Comparison of ENCODE assay signal across 8 cellular contexts in the genomic region with DNA sequence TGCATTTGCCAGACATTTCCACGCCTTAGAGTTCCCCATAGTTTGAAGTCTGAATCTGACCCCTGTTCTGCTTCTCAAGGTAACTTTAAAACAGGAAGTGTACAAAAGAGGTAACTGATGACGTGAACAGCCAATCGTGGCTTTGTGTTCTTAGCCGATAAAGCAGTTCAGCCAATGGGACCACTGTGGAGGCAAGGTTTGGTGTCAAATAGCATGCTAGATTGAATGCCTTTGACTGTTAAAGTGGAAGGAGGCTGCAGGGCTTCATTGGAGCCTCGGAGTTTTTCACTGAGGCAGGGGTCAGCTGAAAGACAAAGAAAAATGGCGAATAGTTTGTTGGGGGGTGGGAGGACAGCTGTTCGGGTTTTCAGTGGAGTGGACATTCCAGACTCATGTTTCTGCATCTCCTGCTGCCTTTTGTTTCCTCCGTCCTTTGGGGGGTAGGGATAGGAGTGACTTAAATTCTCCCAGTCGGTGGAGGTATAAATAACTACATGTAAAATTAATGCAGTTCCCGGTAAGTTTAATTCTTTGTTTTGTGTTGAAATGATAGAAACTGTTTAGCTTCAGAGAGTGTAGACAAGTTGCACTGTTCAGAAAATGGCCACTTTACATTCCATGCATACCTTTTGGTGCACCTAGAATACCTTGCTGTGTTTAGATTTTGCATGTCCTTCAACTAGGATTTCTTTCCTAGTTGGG. TPM values are rescaled to one million over a fixed set of nuclear protein-coding genes. Genes with fewer than 3 reads are reported as not detected.
DNase-seq lines count a peak whose midpoint lies in the region; FAIRE-seq and TF ChIP-seq lines count a peak whose summit lies in the region.

No MANE protein-coding gene starts in this region.

- no peaks in the 10 kb centered on the region for H3K79me1 ChIP-seq in H9 (ENCODE audit: insufficient read depth, low read depth, low read length, poor library complexity, severe bottlenecking)

- H3K27me3 ChIP-seq in H9 (ENCODE audit: insufficient read depth, low read length) (no peaks in the 10 kb centered on the region), MG63 (no peaks in the 10 kb centered on the region)

- H2BK5ac ChIP-seq in H9 (ENCODE audit: insufficient read length, low read length), result peak overlapping the region; percentile 60

- peak overlapping the region; percentile 99 to 100 (median 100) for H3K27ac Mint-ChIP-seq in H9
- peak overlapping the region; percentile 88 for H3K27ac Mint-ChIP-seq in activated naive CD8-positive, alpha-beta T cell

- peaks cover 5% of the 10 kb centered on the region for H3K23me2 ChIP-seq in H9 (ENCODE audit: insufficient read length, low read depth, low read length, poor library complexity, severe bottlenecking)

- H3K18ac ChIP-seq in H9 (ENCODE audit: insufficient read length, low read depth, low read length), result peak overlapping the region; percentile 78

- TF ChIP-seq CTCF in H9 (conservative IDR thresholded peaks at IDR 0.05), result no peak

- no peak overlapping the region for H2BK120ac ChIP-seq in H9 (ENCODE audit: low read depth, low read length, poor library complexity, severe bottlenecking)

- H3K4me3 ChIP-seq in MG63, result peak overlapping the region; percentile 55

- no peak overlapping the region for H4K8ac ChIP-seq in H9 (replicated peaks; ENCODE audit: insufficient read length, low read depth, low read length)

- no peak overlapping the region; the same call in 1 of the 2 replicates for H3K4ac ChIP-seq in H9 (ENCODE audit: low read depth, low read length)

- H4K20me1 ChIP-seq in H9 (ENCODE audit: control insufficient read depth, insufficient read depth, insufficient read length), result no peaks in the 10 kb centered on the region

- peaks cover 2 to 11% (median 11%) of the 10 kb centered on the region in 3 experiments; a peak in 6 of 7 replicates for H3K36me3 Mint-ChIP-seq in H9 (ENCODE audit: insufficient read depth in 1 of 3, low read depth in 3 of 3)
- H3K36me3 Mint-ChIP-seq in activated naive CD8-positive, alpha-beta T cell, result peaks cover 4% of the 10 kb centered on the region

- peak overlapping the region; percentile 70 for H3K4me2 ChIP-seq in H9 (ENCODE audit: insufficient read depth, insufficient read length, low read length)

- H3T11ph ChIP-seq in H9 (ENCODE audit: low read length), result peak overlapping the region; percentile 0

- H4K5ac ChIP-seq in H9 (ENCODE audit: insufficient read length, low read depth, low read length), result peak overlapping the region; percentile 10

- H3K9me3 ChIP-seq in H9 (ENCODE audit: control insufficient read depth, low read depth, low read length), result no peaks in the 10 kb centered on the region
- H3K9me3 ChIP-seq in MG63, result no peaks in the 10 kb centered on the region

- H3K4me1 Mint-ChIP-seq in H9, result peaks cover 40 to 44% of the 10 kb centered on the region in 2 experiments
- peaks cover 64% of the 10 kb centered on the region for H3K4me1 Mint-ChIP-seq in activated naive CD8-positive, alpha-beta T cell (ENCODE audit: low read depth)

- no peak overlapping the region for H2AK5ac ChIP-seq in H9 (ENCODE audit: insufficient read length, low read length)

- FAIRE-seq in G401.6 (lab: Jason Lieb, UNC), result peak; percentile 97

- peaks cover 27% of the 10 kb centered on the region; the same call in 1 of the 2 replicates for H3K79me2 ChIP-seq in H9 (ENCODE audit: insufficient read depth, low read length)

- H3K36me3 ChIP-seq in MG63, result peaks cover 5% of the 10 kb centered on the region

- peak; percentile 93 for DNase-seq in H9
- peak; percentile 82 for DNase-seq in MG63
- peak; percentile 95 for DNase-seq in SK-N-DZ (ENCODE audit: low spot score)
- peak; percentile 91 for DNase-seq in glomerular visceral epithelial cell (ENCODE audit: extremely low spot score)
- DNase-seq in occipital lobe (lab: John Stamatoyannopoulos, UW), result peak; percentile 88

- H4K91ac ChIP-seq in H9 (ENCODE audit: insufficient read length, low read depth, low read length), result no peak overlapping the region

- peak overlapping the region; percentile 79 for H3K9ac ChIP-seq in H9 (ENCODE audit: extremely low read depth, insufficient read length, low read length)

- peak overlapping the region; percentile 97 for H2AFZ ChIP-seq in H9 (ENCODE audit: low read length)

- H3K9me3 Mint-ChIP-seq in H9, result no peaks in the 10 kb centered on the region
- H3K9me3 Mint-ChIP-seq in activated naive CD8-positive, alpha-beta T cell (ENCODE audit: low read depth), result no peaks in the 10 kb centered on the region

- peaks cover 10% of the 10 kb centered on the region for H3K4me1 ChIP-seq in H9 (ENCODE audit: insufficient read depth, low read length)

- H3K23ac ChIP-seq in H9 (ENCODE audit: insufficient read length, low read depth, low read length), result no peak overlapping the region

- H3K4me3 Mint-ChIP-seq in H9, result peak overlapping the region; percentile 93 to 94
- peak overlapping the region; percentile 94 for H3K4me3 Mint-ChIP-seq in activated naive CD8-positive, alpha-beta T cell

- no CpG with 5 or more reads among the region's 10 CpGs for WGBS in H9 (ENCODE audit: extremely low coverage, insufficient read length, low lambda C conversion rate)

- no peak overlapping the region for H2BK12ac ChIP-seq in H9 (ENCODE audit: insufficient read length, low read depth, low read length)

- peak overlapping the region; percentile 75 for H3K27ac ChIP-seq in H9 (ENCODE audit: insufficient read length, low read depth, low read length)
- H3K27ac ChIP-seq in temporal lobe (ENCODE audit: low read depth, low read length), result peak overlapping the region; percentile 10

- no peaks in the 10 kb centered on the region for H3K27me3 Mint-ChIP-seq in H9 (ENCODE audit: low read depth)
- no peaks in the 10 kb centered on the region for H3K27me3 Mint-ChIP-seq in activated naive CD8-positive, alpha-beta T cell

- H2BK20ac ChIP-seq in H9 (ENCODE audit: low read depth, low read length, poor library complexity, severe bottlenecking), result no peak overlapping the region

- no peak overlapping the region for H2BK15ac ChIP-seq in H9 (ENCODE audit: low read depth, low read length)

- H3K56ac ChIP-seq in H9 (ENCODE audit: insufficient read length, low read depth, low read length), result no peak overlapping the region

- peak overlapping the region; percentile 69; the same call in 1 of the 2 replicates for H3K14ac ChIP-seq in H9 (ENCODE audit: insufficient read depth, low read length)

RNA-seq across cellular contexts. Expression of a gene that starts 17.7 kb away (rescaled TPM):
- total RNA-seq in H9 (2021), result 54.1 and 54.7 TPM in 2 replicates
- total RNA-seq in MG63 (2014; rRNA removed; shearing (Covaris generic); ENCODE audit: low replicate concordance), result 10.7 and 16.4 TPM in 2 replicates
- polyA plus RNA-seq in SK-N-DZ (2014; cell fraction: cytosol; rRNA removed), result 30.5 and 44.8 TPM in 2 replicates
- 22.8 and 36.0 TPM in 2 replicates for polyA plus RNA-seq in SK-N-DZ (2014; cell fraction: nucleus; rRNA removed)
- total RNA-seq in occipital lobe, result 34.6 TPM
- total RNA-seq in temporal lobe, result 21.9 TPM

RNA-seq across cellular contexts. Expression of a gene that starts 43.8 kb away (rescaled TPM):
- total RNA-seq in H9 (2021) (13.7 and 14.2 TPM in 2 replicates), occipital lobe (24.6 TPM), temporal lobe (20.4 TPM)
- 0.82 TPM in 1 of 2 replicates, not detected in the other for total RNA-seq in MG63 (2014; rRNA removed; shearing (Covaris generic); ENCODE audit: low replicate concordance)
- polyA plus RNA-seq in SK-N-DZ (2014; cell fraction: cytosol; rRNA removed), result 60.3 and 81.1 TPM in 2 replicates
- 102 and 112 TPM in 2 replicates for polyA plus RNA-seq in SK-N-DZ (2014; cell fraction: nucleus; rRNA removed)

Comparison
In these comparisons a context has a peak if more than half of its experiments do, and no peak if none do; other contexts are left out.
1. Peak in every context shown above with its lines: DNase-seq, H3K4me3 ChIP-seq and H3K27ac ChIP-seq.